ENCODE assay signal across 1 cellular context in the genomic region with DNA sequence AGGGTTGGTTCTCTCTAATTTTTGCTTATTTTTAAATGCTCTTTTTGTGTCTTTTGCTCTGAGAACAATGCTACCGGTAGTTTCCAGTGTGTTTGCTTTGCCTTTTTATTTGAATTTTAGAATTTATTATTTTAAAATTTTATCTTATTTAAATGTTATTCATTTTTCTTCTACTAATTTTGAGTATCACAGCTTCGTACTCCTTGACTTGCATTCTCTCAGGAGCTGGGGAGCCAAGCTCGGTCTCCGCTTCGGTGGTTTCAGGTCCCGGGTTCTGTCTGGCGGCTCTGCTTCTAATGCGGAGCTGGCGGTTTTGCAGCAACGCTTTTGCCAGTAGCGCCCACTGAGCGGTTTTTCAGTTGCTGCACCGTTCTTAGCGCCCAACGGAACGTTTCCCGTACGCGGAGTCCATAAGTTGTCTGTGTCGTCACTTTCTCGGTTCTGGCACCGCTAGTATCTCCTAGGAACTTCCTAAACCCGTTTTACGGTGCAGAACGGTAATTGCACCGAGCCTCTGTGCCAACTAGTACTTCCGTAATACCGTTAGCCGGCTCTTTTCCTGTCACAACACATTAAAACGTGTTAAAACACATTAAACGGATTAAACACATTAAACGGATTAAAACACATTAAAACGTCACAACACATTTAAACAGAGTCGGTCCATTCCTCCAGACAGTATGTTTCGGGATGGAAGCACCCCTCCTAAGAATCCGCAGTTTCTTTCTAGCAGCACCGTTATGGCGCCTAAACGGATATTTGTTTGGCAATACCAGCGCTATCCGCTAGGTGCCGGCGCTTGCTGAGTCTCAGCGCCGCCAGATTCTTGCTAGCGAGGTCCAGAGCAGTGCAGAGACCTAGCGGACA.
TF ChIP-seq lines count a peak whose summit lies in the region.

No MANE protein-coding gene starts in this region.

TF ChIP-seq in HepG2, 621 proteins besides CTCF, POLR2A, EP300 and RAD21 (continued from another document and continues in another):
- TF ChIP-seq, protein P1, sequence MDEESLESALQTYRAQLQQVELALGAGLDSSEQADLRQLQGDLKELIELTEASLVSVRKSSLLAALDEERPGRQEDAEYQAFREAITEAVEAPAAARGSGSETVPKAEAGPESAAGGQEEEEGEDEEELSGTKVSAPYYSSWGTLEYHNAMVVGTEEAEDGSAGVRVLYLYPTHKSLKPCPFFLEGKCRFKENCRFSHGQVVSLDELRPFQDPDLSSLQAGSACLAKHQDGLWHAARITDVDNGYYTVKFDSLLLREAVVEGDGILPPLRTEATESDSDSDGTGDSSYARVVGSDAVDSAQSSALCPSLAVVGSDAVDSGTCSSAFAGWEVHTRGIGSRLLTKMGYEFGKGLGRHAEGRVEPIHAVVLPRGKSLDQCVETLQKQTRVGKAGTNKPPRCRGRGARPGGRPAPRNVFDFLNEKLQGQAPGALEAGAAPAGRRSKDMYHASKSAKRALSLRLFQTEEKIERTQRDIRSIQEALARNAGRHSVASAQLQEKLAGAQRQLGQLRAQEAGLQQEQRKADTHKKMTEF (CRISPR knock-in tag; IDR thresholded peaks at IDR 0.05) = peak; percentile 43; the same call in 1 of the 2 replicates
- TF ChIP-seq NFKBIZ (CRISPR knock-in tag; IDR thresholded peaks at IDR 0.05) = no peak
- no peak for TF ChIP-seq EED (CRISPR knock-in tag; IDR thresholded peaks at IDR 0.05)
- 0 out of 2 replicates have a peak, but pooled peaks have one; percentile 46 for TF ChIP-seq ARNT2 (CRISPR knock-in tag; IDR thresholded peaks at IDR 0.05; ENCODE audit: low read depth)
- TF ChIP-seq KDM5A (IDR thresholded peaks at IDR 0.05; ENCODE audit: borderline replicate concordance, low read length) = no peak; the same call in 1 of the 2 replicates
- TF ChIP-seq ZSCAN31 (CRISPR knock-in tag; IDR thresholded peaks at IDR 0.05; ENCODE audit: low read depth) = 0 out of 2 replicates have a peak, but pooled peaks have one; percentile 51
- TF ChIP-seq ZSCAN12 (CRISPR knock-in tag; IDR thresholded peaks at IDR 0.05) = no peak
- TF ChIP-seq REL (CRISPR knock-in tag; conservative IDR thresholded peaks at IDR 0.05) = no peak
- TF ChIP-seq, protein P2, sequence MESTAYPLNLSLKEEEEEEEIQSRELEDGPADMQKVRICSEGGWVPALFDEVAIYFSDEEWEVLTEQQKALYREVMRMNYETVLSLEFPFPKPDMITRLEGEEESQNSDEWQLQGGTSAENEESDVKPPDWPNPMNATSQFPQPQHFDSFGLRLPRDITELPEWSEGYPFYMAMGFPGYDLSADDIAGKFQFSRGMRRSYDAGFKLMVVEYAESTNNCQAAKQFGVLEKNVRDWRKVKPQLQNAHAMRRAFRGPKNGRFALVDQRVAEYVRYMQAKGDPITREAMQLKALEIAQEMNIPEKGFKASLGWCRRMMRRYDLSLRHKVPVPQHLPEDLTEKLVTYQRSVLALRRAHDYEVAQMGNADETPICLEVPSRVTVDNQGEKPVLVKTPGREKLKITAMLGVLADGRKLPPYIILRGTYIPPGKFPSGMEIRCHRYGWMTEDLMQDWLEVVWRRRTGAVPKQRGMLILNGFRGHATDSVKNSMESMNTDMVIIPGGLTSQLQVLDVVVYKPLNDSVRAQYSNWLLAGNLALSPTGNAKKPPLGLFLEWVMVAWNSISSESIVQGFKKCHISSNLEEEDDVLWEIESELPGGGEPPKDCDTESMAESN (CRISPR knock-in tag; conservative IDR thresholded peaks at IDR 0.05) = 0 out of 2 replicates have a peak, but pooled peaks have one; percentile 21
- TF ChIP-seq LCORL (IDR thresholded peaks at IDR 0.05) = no peak
- peak; percentile 75 for TF ChIP-seq LCORL (CRISPR knock-in tag; IDR thresholded peaks at IDR 0.05)
- TF ChIP-seq ZNF781 (CRISPR knock-in tag; IDR thresholded peaks at IDR 0.05; ENCODE audit: borderline replicate concordance, not compliant biosample characterization) = peak; percentile 62
- peak; percentile 66 for TF ChIP-seq STAG1 (CRISPR knock-in tag; IDR thresholded peaks at IDR 0.05)
- 0 out of 2 replicates have a peak, but pooled peaks have one; percentile 68 for TF ChIP-seq SMYD3 (CRISPR knock-in tag; IDR thresholded peaks at IDR 0.05)
- peak; percentile 73 for TF ChIP-seq TBX2 (CRISPR knock-in tag; IDR thresholded peaks at IDR 0.05; ENCODE audit: borderline replicate concordance)
- no peak for TF ChIP-seq MAZ (IDR thresholded peaks at IDR 0.05; ENCODE audit: borderline replicate concordance, low read depth, low read length)
- TF ChIP-seq MAZ (CRISPR knock-in tag; IDR thresholded peaks at IDR 0.05; ENCODE audit: low read depth) = peak; percentile 45; the same call in 1 of the 2 replicates
- TF ChIP-seq GATAD1 (CRISPR knock-in tag; IDR thresholded peaks at IDR 0.05) = 0 out of 2 replicates have a peak, but pooled peaks have one; percentile 20
- peak; percentile 32; the same call in 1 of the 2 replicates for TF ChIP-seq ZNF205 (CRISPR knock-in tag; IDR thresholded peaks at IDR 0.05)
- TF ChIP-seq TBL1XR1 (IDR thresholded peaks at IDR 0.05; ENCODE audit: borderline replicate concordance, low read length, partially characterized antibody) = no peak
- TF ChIP-seq, protein P3, sequence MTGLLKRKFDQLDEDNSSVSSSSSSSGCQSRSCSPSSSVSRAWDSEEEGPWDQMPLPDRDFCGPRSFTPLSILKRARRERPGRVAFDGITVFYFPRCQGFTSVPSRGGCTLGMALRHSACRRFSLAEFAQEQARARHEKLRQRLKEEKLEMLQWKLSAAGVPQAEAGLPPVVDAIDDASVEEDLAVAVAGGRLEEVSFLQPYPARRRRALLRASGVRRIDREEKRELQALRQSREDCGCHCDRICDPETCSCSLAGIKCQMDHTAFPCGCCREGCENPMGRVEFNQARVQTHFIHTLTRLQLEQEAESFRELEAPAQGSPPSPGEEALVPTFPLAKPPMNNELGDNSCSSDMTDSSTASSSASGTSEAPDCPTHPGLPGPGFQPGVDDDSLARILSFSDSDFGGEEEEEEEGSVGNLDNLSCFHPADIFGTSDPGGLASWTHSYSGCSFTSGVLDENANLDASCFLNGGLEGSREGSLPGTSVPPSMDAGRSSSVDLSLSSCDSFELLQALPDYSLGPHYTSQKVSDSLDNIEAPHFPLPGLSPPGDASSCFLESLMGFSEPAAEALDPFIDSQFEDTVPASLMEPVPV (CRISPR knock-in tag; IDR thresholded peaks at IDR 0.05) = peak; percentile 42; the same call in 1 of the 2 replicates
- TF ChIP-seq AGO2 (optimal IDR thresholded peaks at IDR 0.05; ENCODE audit: low read depth, low read length) = no peak
- TF ChIP-seq ZBTB20 (CRISPR knock-in tag; IDR thresholded peaks at IDR 0.05; ENCODE audit: borderline replicate concordance, low read depth) = 0 out of 2 replicates have a peak, but pooled peaks have one; percentile 68
- 0 out of 2 replicates have a peak, but pooled peaks have one; percentile 1 for TF ChIP-seq MTA1 (CRISPR knock-in tag; IDR thresholded peaks at IDR 0.05; ENCODE audit: borderline replicate concordance)
- TF ChIP-seq, protein P4, sequence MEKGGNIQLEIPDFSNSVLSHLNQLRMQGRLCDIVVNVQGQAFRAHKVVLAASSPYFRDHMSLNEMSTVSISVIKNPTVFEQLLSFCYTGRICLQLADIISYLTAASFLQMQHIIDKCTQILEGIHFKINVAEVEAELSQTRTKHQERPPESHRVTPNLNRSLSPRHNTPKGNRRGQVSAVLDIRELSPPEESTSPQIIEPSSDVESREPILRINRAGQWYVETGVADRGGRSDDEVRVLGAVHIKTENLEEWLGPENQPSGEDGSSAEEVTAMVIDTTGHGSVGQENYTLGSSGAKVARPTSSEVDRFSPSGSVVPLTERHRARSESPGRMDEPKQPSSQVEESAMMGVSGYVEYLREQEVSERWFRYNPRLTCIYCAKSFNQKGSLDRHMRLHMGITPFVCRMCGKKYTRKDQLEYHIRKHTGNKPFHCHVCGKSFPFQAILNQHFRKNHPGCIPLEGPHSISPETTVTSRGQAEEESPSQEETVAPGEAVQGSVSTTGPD (CRISPR knock-in tag; IDR thresholded peaks at IDR 0.05) = peak; percentile 54; the same call in 1 of the 2 replicates
- TF ChIP-seq, protein P5, sequence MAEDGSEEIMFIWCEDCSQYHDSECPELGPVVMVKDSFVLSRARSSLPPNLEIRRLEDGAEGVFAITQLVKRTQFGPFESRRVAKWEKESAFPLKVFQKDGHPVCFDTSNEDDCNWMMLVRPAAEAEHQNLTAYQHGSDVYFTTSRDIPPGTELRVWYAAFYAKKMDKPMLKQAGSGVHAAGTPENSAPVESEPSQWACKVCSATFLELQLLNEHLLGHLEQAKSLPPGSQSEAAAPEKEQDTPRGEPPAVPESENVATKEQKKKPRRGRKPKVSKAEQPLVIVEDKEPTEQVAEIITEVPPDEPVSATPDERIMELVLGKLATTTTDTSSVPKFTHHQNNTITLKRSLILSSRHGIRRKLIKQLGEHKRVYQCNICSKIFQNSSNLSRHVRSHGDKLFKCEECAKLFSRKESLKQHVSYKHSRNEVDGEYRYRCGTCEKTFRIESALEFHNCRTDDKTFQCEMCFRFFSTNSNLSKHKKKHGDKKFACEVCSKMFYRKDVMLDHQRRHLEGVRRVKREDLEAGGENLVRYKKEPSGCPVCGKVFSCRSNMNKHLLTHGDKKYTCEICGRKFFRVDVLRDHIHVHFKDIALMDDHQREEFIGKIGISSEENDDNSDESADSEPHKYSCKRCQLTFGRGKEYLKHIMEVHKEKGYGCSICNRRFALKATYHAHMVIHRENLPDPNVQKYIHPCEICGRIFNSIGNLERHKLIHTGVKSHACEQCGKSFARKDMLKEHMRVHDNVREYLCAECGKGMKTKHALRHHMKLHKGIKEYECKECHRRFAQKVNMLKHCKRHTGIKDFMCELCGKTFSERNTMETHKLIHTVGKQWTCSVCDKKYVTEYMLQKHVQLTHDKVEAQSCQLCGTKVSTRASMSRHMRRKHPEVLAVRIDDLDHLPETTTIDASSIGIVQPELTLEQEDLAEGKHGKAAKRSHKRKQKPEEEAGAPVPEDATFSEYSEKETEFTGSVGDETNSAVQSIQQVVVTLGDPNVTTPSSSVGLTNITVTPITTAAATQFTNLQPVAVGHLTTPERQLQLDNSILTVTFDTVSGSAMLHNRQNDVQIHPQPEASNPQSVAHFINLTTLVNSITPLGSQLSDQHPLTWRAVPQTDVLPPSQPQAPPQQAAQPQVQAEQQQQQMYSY (CRISPR knock-in tag; IDR thresholded peaks at IDR 0.05) = peak; percentile 84
- peak; percentile 18; the same call in 1 of the 3 replicates for TF ChIP-seq MXI1 (IDR thresholded peaks at IDR 0.05; ENCODE audit: borderline replicate concordance, low read depth, low read length)
- TF ChIP-seq, protein P6, sequence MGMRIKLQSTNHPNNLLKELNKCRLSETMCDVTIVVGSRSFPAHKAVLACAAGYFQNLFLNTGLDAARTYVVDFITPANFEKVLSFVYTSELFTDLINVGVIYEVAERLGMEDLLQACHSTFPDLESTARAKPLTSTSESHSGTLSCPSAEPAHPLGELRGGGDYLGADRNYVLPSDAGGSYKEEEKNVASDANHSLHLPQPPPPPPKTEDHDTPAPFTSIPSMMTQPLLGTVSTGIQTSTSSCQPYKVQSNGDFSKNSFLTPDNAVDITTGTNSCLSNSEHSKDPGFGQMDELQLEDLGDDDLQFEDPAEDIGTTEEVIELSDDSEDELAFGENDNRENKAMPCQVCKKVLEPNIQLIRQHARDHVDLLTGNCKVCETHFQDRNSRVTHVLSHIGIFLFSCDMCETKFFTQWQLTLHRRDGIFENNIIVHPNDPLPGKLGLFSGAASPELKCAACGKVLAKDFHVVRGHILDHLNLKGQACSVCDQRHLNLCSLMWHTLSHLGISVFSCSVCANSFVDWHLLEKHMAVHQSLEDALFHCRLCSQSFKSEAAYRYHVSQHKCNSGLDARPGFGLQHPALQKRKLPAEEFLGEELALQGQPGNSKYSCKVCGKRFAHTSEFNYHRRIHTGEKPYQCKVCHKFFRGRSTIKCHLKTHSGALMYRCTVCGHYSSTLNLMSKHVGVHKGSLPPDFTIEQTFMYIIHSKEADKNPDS (CRISPR knock-in tag; IDR thresholded peaks at IDR 0.05) = 0 out of 2 replicates have a peak, but pooled peaks have one; percentile 28
- TF ChIP-seq MTA3 (CRISPR knock-in tag; IDR thresholded peaks at IDR 0.05) = no peak
- TF ChIP-seq, protein P7, sequence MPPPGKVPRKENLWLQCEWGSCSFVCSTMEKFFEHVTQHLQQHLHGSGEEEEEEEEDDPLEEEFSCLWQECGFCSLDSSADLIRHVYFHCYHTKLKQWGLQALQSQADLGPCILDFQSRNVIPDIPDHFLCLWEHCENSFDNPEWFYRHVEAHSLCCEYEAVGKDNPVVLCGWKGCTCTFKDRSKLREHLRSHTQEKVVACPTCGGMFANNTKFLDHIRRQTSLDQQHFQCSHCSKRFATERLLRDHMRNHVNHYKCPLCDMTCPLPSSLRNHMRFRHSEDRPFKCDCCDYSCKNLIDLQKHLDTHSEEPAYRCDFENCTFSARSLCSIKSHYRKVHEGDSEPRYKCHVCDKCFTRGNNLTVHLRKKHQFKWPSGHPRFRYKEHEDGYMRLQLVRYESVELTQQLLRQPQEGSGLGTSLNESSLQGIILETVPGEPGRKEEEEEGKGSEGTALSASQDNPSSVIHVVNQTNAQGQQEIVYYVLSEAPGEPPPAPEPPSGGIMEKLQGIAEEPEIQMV (CRISPR knock-in tag; IDR thresholded peaks at IDR 0.05; ENCODE audit: low read depth) = no peak
- peak; percentile 90 for TF ChIP-seq ZNF501 (CRISPR knock-in tag; IDR thresholded peaks at IDR 0.05)
- no peak for TF ChIP-seq ZNF589 (CRISPR knock-in tag; conservative IDR thresholded peaks at IDR 0.05)
- TF ChIP-seq, protein P8, sequence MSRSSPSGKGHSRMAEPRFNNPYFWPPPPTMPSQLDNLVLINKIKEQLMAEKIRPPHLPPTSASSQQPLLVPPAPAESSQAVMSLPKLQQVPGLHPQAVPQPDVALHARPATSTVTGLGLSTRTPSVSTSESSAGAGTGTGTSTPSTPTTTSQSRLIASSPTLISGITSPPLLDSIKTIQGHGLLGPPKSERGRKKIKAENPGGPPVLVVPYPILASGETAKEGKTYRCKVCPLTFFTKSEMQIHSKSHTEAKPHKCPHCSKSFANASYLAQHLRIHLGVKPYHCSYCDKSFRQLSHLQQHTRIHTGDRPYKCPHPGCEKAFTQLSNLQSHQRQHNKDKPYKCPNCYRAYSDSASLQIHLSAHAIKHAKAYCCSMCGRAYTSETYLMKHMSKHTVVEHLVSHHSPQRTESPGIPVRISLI (CRISPR knock-in tag; IDR thresholded peaks at IDR 0.05; ENCODE audit: borderline replicate concordance) = peak; percentile 48; the same call in 1 of the 2 replicates
- TF ChIP-seq, protein P9, sequence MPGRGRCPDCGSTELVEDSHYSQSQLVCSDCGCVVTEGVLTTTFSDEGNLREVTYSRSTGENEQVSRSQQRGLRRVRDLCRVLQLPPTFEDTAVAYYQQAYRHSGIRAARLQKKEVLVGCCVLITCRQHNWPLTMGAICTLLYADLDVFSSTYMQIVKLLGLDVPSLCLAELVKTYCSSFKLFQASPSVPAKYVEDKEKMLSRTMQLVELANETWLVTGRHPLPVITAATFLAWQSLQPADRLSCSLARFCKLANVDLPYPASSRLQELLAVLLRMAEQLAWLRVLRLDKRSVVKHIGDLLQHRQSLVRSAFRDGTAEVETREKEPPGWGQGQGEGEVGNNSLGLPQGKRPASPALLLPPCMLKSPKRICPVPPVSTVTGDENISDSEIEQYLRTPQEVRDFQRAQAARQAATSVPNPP (CRISPR knock-in tag; IDR thresholded peaks at IDR 0.05) = 0 out of 2 replicates have a peak, but pooled peaks have one; percentile 43
- TF ChIP-seq, protein P10, sequence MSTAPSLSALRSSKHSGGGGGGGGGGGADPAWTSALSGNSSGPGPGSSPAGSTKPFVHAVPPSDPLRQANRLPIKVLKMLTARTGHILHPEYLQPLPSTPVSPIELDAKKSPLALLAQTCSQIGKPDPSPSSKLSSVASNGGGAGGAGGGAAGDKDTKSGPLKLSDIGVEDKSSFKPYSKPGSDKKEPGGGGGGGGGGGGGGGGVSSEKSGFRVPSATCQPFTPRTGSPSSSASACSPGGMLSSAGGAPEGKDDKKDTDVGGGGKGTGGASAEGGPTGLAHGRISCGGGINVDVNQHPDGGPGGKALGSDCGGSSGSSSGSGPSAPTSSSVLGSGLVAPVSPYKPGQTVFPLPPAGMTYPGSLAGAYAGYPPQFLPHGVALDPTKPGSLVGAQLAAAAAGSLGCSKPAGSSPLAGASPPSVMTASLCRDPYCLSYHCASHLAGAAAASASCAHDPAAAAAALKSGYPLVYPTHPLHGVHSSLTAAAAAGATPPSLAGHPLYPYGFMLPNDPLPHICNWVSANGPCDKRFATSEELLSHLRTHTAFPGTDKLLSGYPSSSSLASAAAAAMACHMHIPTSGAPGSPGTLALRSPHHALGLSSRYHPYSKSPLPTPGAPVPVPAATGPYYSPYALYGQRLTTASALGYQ (CRISPR knock-in tag; IDR thresholded peaks at IDR 0.05) = no peak
